Comparison of ENCODE assay signal across 10 cellular contexts in genomic region chr10:23299961-23300360, GRCh38. TPM values are rescaled to one million over a fixed set of nuclear protein-coding genes. Genes with fewer than 3 reads are reported as not detected.
"Had no signal": no experiment of that assay in that cellular context is flagged by ENCODE, and none has a peak within 500 bp of the region (broad histone marks: within the 10 kb centered on the region; RNA-seq: fewer than 3 reads in every experiment).

No MANE protein-coding gene starts in this region.

RNA-seq across cellular contexts. Expression of gene C10orf67, which starts 44.6 kb away (rescaled TPM):
- total RNA-seq: natural killer cell; natural killer cell treated with Interleukin-12 subunit alpha and Interleukin-12 subunit beta and Interleukin-15 and Interleukin-18, amount 100 ng/mL, for 72 hours; osteoblast; osteocyte; posterior vena cava; progenitor cell of endocrine pancreas; pulmonary artery endothelial cell; right lobe of liver; sigmoid colon; smooth muscle cell had no signal
